In genomic region chr10:944034-944831, GRCh38 we compare ENCODE assay signal across 1 cellular context.
TF ChIP-seq lines count a peak whose summit lies in the region.

No MANE protein-coding gene starts in this region.

TF ChIP-seq in H1, 55 proteins besides CTCF, POLR2A, EP300 and RAD21 (continued from another document):
- TF ChIP-seq ZNF274 (IDR thresholded peaks at IDR 0.05; ENCODE audit: borderline replicate concordance, extremely low read depth, low read length) (no peak), POU5F1 (IDR thresholded peaks at IDR 0.05; ENCODE audit: low read depth, low read length) (no peak), HDAC6 (IDR thresholded peaks at IDR 0.05; ENCODE audit: low read depth, low read length) (no peak), KDM1A (IDR thresholded peaks at IDR 0.05; ENCODE audit: borderline replicate concordance, low read length) (no peak)
